29 cellular contexts compared by ENCODE assay signal in the genomic region with DNA sequence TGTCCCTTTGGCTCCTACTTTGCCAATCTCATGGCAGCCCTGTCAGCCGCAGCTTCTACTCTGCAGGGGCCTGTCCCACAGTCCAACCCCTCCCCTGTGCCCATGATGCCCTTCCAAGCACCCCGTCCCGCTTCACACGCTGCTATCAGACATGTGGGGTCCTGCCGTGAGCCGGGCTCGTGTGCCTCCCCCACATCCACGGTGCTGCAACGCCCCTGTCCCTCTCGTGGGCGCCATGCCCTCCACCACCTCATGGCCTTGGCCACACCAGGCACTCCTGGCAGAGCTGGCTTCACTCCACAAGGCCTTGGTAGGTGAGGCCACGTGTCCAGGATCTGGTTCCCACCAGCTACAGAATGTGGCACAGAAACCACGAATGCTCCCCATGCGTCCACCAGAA.
"Had no signal": no experiment of that assay in that cellular context is flagged by ENCODE, and none has a peak within 500 bp of the region (broad histone marks: within the 10 kb centered on the region; RNA-seq: fewer than 3 reads in every experiment).

No MANE protein-coding gene starts in this region.

- H3K27ac Mint-ChIP-seq: immature natural killer cell; mesothelial cell of epicardium; naive B cell; natural killer cell; stimulated activated naive CD8-positive, alpha-beta T cell treated with anti-CD3 and anti-CD28 coated beads, Interleukin-15, Interleukin-2, amounts not matched to agents 100 ng/mL and 50 ng/mL, for 24 hours; type B pancreatic cell had no signal

- H3K27me3 ChIP-seq: left lung, pancreas, suprapubic skin, tibial artery, uterus had no signal

- H3K4me1 ChIP-seq: left lung, pancreas, prostate gland, suprapubic skin, tibial artery, uterus had no signal

- H3K4me1 Mint-ChIP-seq: immature natural killer cell, mesothelial cell of epicardium had no signal

- H3K9me3 Mint-ChIP-seq: immature natural killer cell; mesothelial cell of epicardium; naive B cell; natural killer cell; stimulated activated naive CD8-positive, alpha-beta T cell treated with anti-CD3 and anti-CD28 coated beads, Interleukin-15, Interleukin-2, amounts not matched to agents 100 ng/mL and 50 ng/mL, for 24 hours; type B pancreatic cell had no signal

- H3K4me3 ChIP-seq: left lung, lung, pancreas, prostate gland, skin epidermis, suprapubic skin, thoracic aorta, tibial artery, uterus had no signal

- H3K36me3 ChIP-seq: pancreas, prostate gland, uterus had no signal

- H3K27me3 Mint-ChIP-seq: naive B cell; stimulated activated naive CD8-positive, alpha-beta T cell treated with anti-CD3 and anti-CD28 coated beads, Interleukin-15, Interleukin-2, amounts not matched to agents 100 ng/mL and 50 ng/mL, for 24 hours; type B pancreatic cell had no signal

- H3K36me3 Mint-ChIP-seq: natural killer cell had no signal

- H3K9me3 ChIP-seq: left lung, pancreas, prostate gland, suprapubic skin, thoracic aorta, tibial artery, uterus had no signal

- ATAC-seq: left colon, left lung, natural killer cell, right cardiac atrium, sciatic nerve had no signal

- DNase-seq: hypothalamus; immature natural killer cell; kidney; left colon; left lung; mesendoderm; naive B cell; natural killer cell; nucleus accumbens; pancreas; posterior cingulate gyrus; retina; stimulated activated CD4-positive, alpha-beta T cell treated with anti-CD3 and anti-CD28 coated beads, Interleukin-12 subunit alpha, Interleukin-12 subunit beta, amount 100 ng/mL, for 4 hours; stimulated activated CD4-positive, alpha-beta T cell treated with anti-CD3 and anti-CD28 coated beads, Interleukin-15, amount 100 ng/mL, for 24 hours; stimulated activated CD4-positive, alpha-beta T cell treated with anti-CD3 and anti-CD28 coated beads, Interleukin-2, amount 100 ng/mL, for 24 hours; stimulated activated CD4-positive, alpha-beta T cell treated with anti-CD3 and anti-CD28 coated beads, Interleukin-4, amount 100 ng/mL, for 1 hour; stimulated activated naive CD4-positive, alpha-beta T cell; tibial artery; uterus had no signal

- H3K4me3 Mint-ChIP-seq: immature natural killer cell; mesothelial cell of epicardium; natural killer cell; stimulated activated naive CD8-positive, alpha-beta T cell treated with anti-CD3 and anti-CD28 coated beads, Interleukin-15, Interleukin-2, amounts not matched to agents 100 ng/mL and 50 ng/mL, for 24 hours; type B pancreatic cell had no signal

- H3K27ac ChIP-seq: left lung, pancreas, prostate gland, skin epidermis, suprapubic skin, thoracic aorta, tibial artery, uterus had no signal
